ENCODE assay signal across 1 cellular context in genomic region chr7:76386691-76387260, GRCh38.
TF ChIP-seq lines count a peak whose summit lies in the region.

No MANE protein-coding gene starts in this region.

TF ChIP-seq in IMR-90, 13 proteins besides CTCF, POLR2A, EP300 and RAD21:
- TF ChIP-seq CHD1 (IDR thresholded peaks at IDR 0.05; ENCODE audit: low read depth, low read length), result no peak
- peak; percentile 24; the same call in 1 of the 2 replicates for TF ChIP-seq CEBPB (IDR thresholded peaks at IDR 0.05; ENCODE audit: low read depth, low read length)
TF ChIP-seq in IMR-90: peak in this region for 1.
